In genomic region chr12:89634508-89634907, GRCh38 we compare ENCODE assay signal across 9 cellular contexts.
"Had no signal": no experiment of that assay in that cellular context is flagged by ENCODE, and none has a peak within 500 bp of the region (broad histone marks: within the 10 kb centered on the region; RNA-seq: fewer than 3 reads in every experiment).

No MANE protein-coding gene starts in this region.

- H3K9me3 ChIP-seq: HAP-1 had no signal

- FAIRE-seq: HTR-8/SVneo had no signal

- H3K4me3 ChIP-seq: GM23248, HAP-1 had no signal

- H3K4me1 ChIP-seq: HAP-1 had no signal

- H3K36me3 ChIP-seq: HAP-1 had no signal

- H3K9me3 Mint-ChIP-seq: IgD-negative memory B cell had no signal

- H3K27ac ChIP-seq: GM23248, KMS-11 had no signal

- DNase-seq: GM23248, GOT3, H7, Karpas-422, KBM-7 had no signal

- H3K4me2 ChIP-seq: KMS-11 had no signal

- H3K4me3 Mint-ChIP-seq: IgD-negative memory B cell had no signal

- H3K27me3 Mint-ChIP-seq: IgD-negative memory B cell had no signal
